Comparison of ENCODE assay signal across 9 cellular contexts in the genomic region with DNA sequence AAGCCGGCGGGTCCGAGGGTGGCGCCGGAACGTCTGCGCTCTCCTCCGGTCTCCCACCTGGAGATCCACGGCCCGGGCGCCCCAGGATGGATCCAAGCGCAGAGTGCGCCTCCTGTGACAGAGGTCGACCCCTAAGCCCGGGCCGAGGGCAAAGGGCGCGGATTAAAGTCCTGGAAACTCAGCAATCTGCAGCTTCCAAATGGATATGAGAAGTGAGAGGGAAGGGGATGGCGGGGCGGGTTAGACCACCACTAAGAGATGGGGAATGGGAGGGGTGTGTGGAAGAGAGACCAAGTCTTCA. TPM values are rescaled to one million over a fixed set of nuclear protein-coding genes. Genes with fewer than 3 reads are reported as not detected.
DNase-seq lines count a peak whose midpoint lies in the region; ATAC-seq and TF ChIP-seq lines count a peak whose summit lies in the region.
"Had no signal": no experiment of that assay in that cellular context is flagged by ENCODE, and none has a peak within 500 bp of the region (broad histone marks: within the 10 kb centered on the region; RNA-seq: fewer than 3 reads in every experiment).

No MANE protein-coding gene starts in this region.

- H2AFZ ChIP-seq in Karpas-422 (ENCODE audit: low read length), result no peak overlapping the region

- no peak for DNase-seq in AG04449 (ENCODE audit: low read depth, low spot score)
- no peak for DNase-seq in Karpas-422
- DNase-seq in effector memory CD8-positive, alpha-beta T cell, result no peak
- no peak for DNase-seq in natural killer cell
- no peak for DNase-seq in T1000 (lab: John Stamatoyannopoulos, UW)
- no peak for DNase-seq in putamen (ENCODE audit: low spot score)
- no peak for DNase-seq in EL
- DNase-seq: NCI-H510A had no signal

- H3K79me2 ChIP-seq in Karpas-422 (ENCODE audit: low read length), result peaks cover 25% of the 10 kb centered on the region; the same call in 1 of the 2 replicates

- H3K9ac ChIP-seq in Karpas-422 (ENCODE audit: low read length), result peak overlapping the region; percentile 97

- no peaks in the 10 kb centered on the region for H3K9me3 Mint-ChIP-seq in effector memory CD8-positive, alpha-beta T cell
- no peaks in the 10 kb centered on the region for H3K9me3 Mint-ChIP-seq in natural killer cell

- H3K9me2 ChIP-seq in Karpas-422 (replicated peaks; ENCODE audit: insufficient read depth, low read length), result no peaks in the 10 kb centered on the region

- H3K27ac Mint-ChIP-seq in effector memory CD8-positive, alpha-beta T cell, result peak overlapping the region in 1 of 2 donors; percentile 60
- H3K27ac Mint-ChIP-seq in natural killer cell, result peak overlapping the region in 1 of 2 donors; percentile 99

- TF ChIP-seq CTCF in AG04449 (IDR thresholded peaks at IDR 0.05; ENCODE audit: insufficient read depth, low read length, missing control alignments) (no peak), natural killer cell (IDR thresholded peaks at IDR 0.05) (no peak)

- CTCF ChIA-PET in AG04449 (lab: Yijun Ruan, JAX), result interaction anchor here (1.4 to 7.9 kb wide), 2 partner anchors 8 to 14 kb away, joined by 7 to 65 read pairs; a partner anchor contains a TSS

- H3K27me3 Mint-ChIP-seq in effector memory CD8-positive, alpha-beta T cell, result no peaks in the 10 kb centered on the region
- no peaks in the 10 kb centered on the region for H3K27me3 Mint-ChIP-seq in natural killer cell (ENCODE audit: low read depth in 2 of 2)

- H3K4me1 Mint-ChIP-seq in effector memory CD8-positive, alpha-beta T cell (ENCODE audit: low read depth in 2 of 2), result peaks cover 34 to 53% of the 10 kb centered on the region in 2 donors
- H3K4me1 Mint-ChIP-seq in natural killer cell, result peaks cover 42 to 51% of the 10 kb centered on the region in 2 donors

- H3K4me1 ChIP-seq in Karpas-422 (ENCODE audit: low read length), result peaks cover 31% of the 10 kb centered on the region

- H3K4me3 ChIP-seq in AG04449 (ENCODE audit: low read depth, low read length) (peak overlapping the region; percentile 92), Karpas-422 (ENCODE audit: low read length) (peak overlapping the region; percentile 98)

- H3K27ac ChIP-seq in Karpas-422 (ENCODE audit: low read length), result peak overlapping the region; percentile 51; the same call in 1 of the 2 replicates

- no peaks in the 10 kb centered on the region for H3K27me3 ChIP-seq in Karpas-422 (ENCODE audit: low read length)

- no peaks in the 10 kb centered on the region for H3K9me3 ChIP-seq in Karpas-422 (ENCODE audit: low read length)

- no peaks in the 10 kb centered on the region for H4K20me1 ChIP-seq in Karpas-422 (ENCODE audit: insufficient read depth, low read depth, low read length)

- H3K36me3 Mint-ChIP-seq in effector memory CD8-positive, alpha-beta T cell (ENCODE audit: insufficient read depth), result peaks cover 23% of the 10 kb centered on the region
- no peaks in the 10 kb centered on the region for H3K36me3 Mint-ChIP-seq in natural killer cell

- no peak for ATAC-seq in effector memory CD8-positive, alpha-beta T cell (replicated peaks)
- ATAC-seq in natural killer cell (no peak), HG03565 (IDR thresholded peaks at IDR 0.05; ENCODE audit: unreplicated experiment) (no peak)

- H3K4me2 ChIP-seq in Karpas-422 (ENCODE audit: low read depth, low read length, poor library complexity, severe bottlenecking), result peak overlapping the region; percentile 91

- peak overlapping the region; percentile 47 to 99 for H3K4me3 Mint-ChIP-seq in effector memory CD8-positive, alpha-beta T cell
- H3K4me3 Mint-ChIP-seq in natural killer cell, result peak overlapping the region; percentile 57

- intact Hi-C loops in natural killer cell (cut with micrococcal nuclease), result loop anchor here (10.0 kb wide), 1 partner anchor 239 kb away; a partner anchor contains a TSS

- 0 out of 2 replicates have a peak, but pooled peaks cover 6% of the 10 kb centered on the region for H3K36me3 ChIP-seq in Karpas-422 (ENCODE audit: insufficient read depth, low read length)

- POLR2A ChIA-PET in AG04449 (lab: Yijun Ruan, JAX), result interaction anchor here (1.2 to 1.6 kb wide), 3 partner anchors 12 to 15 kb away, joined by 3 read pairs; a partner anchor contains a TSS

RNA-seq across cellular contexts. Expression of a gene that starts 0.7 kb away (rescaled TPM):
- total RNA-seq in Karpas-422 (2014; rRNA removed; shearing (Covaris generic); ENCODE audit: low replicate concordance), result 59.4 and 71.6 TPM in 2 replicates
- 100 to 1,000 TPM in 1 of 3 donors, 10 to 100 TPM in 2; 72.4 to 102 (median 81.3) TPM for total RNA-seq in natural killer cell

RNA-seq across cellular contexts. Expression of a gene that starts 15.7 kb away (rescaled TPM):
- total RNA-seq in Karpas-422 (2014; rRNA removed; shearing (Covaris generic); ENCODE audit: low replicate concordance), result 14.1 and 19.4 TPM in 2 replicates
- 10 to 100 TPM; 25.0 to 37.3 (median 29.3) TPM for total RNA-seq in natural killer cell

RNA-seq across cellular contexts. Expression of a gene that starts 15.8 kb away (rescaled TPM):
- total RNA-seq in Karpas-422 (2014; rRNA removed; shearing (Covaris generic); ENCODE audit: low replicate concordance), result 0.54 TPM in 1 of 2 replicates, not detected in the other
- total RNA-seq in natural killer cell, result under 1 TPM; 0.28 to 0.70 (median 0.40) TPM

RNA-seq across cellular contexts. Expression of a gene that starts 26.8 kb away (rescaled TPM):
- total RNA-seq in Karpas-422 (2014; rRNA removed; shearing (Covaris generic); ENCODE audit: low replicate concordance), result 10.4 and 18.5 TPM in 2 replicates
- 10 to 100 TPM in 1 of 3 donors, 1 to 10 TPM in 2; 6.7 to 10.6 (median 8.6) TPM for total RNA-seq in natural killer cell
